Comparison of ENCODE assay signal across 8 cellular contexts in the genomic region with DNA sequence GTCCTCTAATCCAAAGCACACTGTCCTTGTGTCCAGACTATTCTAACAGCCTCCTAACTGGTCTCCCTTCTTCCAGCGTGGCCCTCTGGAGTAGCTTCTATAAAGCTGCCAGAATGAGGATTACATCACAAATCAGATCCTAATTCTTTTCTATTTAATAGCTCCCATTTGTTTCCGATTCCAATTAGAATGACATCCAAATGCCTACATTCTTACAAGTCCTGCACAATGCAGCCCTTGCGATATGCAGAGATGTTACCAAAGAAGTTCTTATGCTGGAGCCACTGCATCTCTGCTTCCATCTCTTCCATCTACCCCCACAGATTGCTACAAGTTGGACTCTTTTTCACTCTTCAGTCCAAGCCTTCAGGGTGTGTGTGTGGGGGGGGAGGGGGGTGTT.
"Had no signal": no experiment of that assay in that cellular context is flagged by ENCODE, and none has a peak within 500 bp of the region (broad histone marks: within the 10 kb centered on the region; RNA-seq: fewer than 3 reads in every experiment).

No MANE protein-coding gene starts in this region.

- DNase-seq: GOT3, H7, HFFc6, IMR-90, KG1 had no signal

- H3K27ac Mint-ChIP-seq: HFFc6 had no signal

- FAIRE-seq: K562 had no signal

- H3K9me3 ChIP-seq: HAP-1 had no signal

- H3K4me3 ChIP-seq: HAP-1, K562 had no signal

- H3K36me3 ChIP-seq: HAP-1 had no signal

- H3K4me1 ChIP-seq: HAP-1 had no signal

- ATAC-seq: HCT116, K562 had no signal

- H3K4me3 Mint-ChIP-seq: HFFc6 had no signal

- H3K9me3 Mint-ChIP-seq: HFFc6 had no signal
